In the genomic region with DNA sequence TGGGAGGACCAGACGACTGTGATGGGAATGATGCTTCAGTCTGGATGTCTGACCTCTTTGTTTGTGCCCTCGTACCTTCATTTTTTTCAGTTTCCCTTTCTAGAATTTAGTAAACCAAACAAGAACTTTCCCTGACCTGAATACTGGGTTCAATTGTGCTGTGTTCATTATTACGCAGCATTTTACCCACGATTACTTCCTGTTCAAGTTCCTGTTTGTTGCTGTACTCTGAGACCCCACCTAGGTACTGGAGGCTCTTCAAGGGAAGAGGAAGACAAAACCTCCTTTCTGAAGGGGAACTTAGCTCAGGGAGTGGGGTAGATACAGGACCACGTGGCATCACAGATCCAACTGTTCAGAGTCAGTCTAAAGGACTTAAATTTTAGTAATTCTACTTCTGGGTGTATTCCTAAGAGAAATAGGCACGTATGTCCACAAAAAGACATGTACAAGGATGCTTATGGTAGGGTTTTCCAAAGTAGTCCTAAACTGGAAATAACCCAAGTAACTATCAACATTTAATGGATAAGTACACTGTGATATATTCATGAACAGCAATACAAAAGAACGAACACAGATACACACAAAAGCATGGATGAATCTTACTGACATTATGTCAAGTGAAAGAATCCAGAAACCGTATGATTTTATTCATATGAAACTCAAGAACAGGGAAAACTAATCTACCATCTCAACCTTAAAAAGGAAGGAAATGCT, we compare ENCODE assay signal across 1 cellular context.
TF ChIP-seq lines count a peak whose summit lies in the region.

No MANE protein-coding gene starts in this region.

TF ChIP-seq in GM12878, 131 proteins besides CTCF, POLR2A, EP300 and RAD21 (continued from another document and continues in another):
- TF ChIP-seq SMC3 (IDR thresholded peaks at IDR 0.05; ENCODE audit: borderline replicate concordance, low read length) (no peak; the same call in 1 of the 2 replicates), NR2F1 (conservative IDR thresholded peaks at IDR 0.05) (peak; percentile 69), FOS (IDR thresholded peaks at IDR 0.05; ENCODE audit: borderline replicate concordance, extremely low read depth, insufficient read length) (no peak), POU2F2 (IDR thresholded peaks at IDR 0.05; ENCODE audit: borderline replicate concordance, low read depth, low read length) (peak; percentile 58; the same call in 1 of the 3 replicates), RAD51 (IDR thresholded peaks at IDR 0.05) (peak; percentile 56; the same call in 1 of the 2 replicates), GABPA (IDR thresholded peaks at IDR 0.05; ENCODE audit: low read depth) (peak; percentile 59), BACH1 (IDR thresholded peaks at IDR 0.05; ENCODE audit: borderline replicate concordance) (peak; percentile 97), PML (IDR thresholded peaks at IDR 0.05; ENCODE audit: low read length) (peak; percentile 27; the same call in 1 of the 2 replicates), ESRRA (IDR thresholded peaks at IDR 0.05; ENCODE audit: low read length) (no peak), ETV6 (conservative IDR thresholded peaks at IDR 0.05 in 1 of 2, IDR thresholded peaks at IDR 0.05 in 1 of 2; ENCODE audit: borderline replicate concordance in 1 of 2, low read depth in 1 of 2) (peak in 1 of 2 experiments; percentile 97; a peak in 2 of 4 replicates), PAX8 (IDR thresholded peaks at IDR 0.05) (no peak), PAX5 (IDR thresholded peaks at IDR 0.05; ENCODE audit: borderline replicate concordance, low read depth, low read length) (no peak; the same call in 1 of the 2 replicates), MTA2 (IDR thresholded peaks at IDR 0.05; ENCODE audit: low read depth) (0 out of 2 replicates have a peak, but pooled peaks have one; percentile 37), BCL11A (IDR thresholded peaks at IDR 0.05; ENCODE audit: low read depth, low read length) (no peak), MXI1 (IDR thresholded peaks at IDR 0.05; ENCODE audit: low read depth, low read length) (no peak), TBL1XR1 (IDR thresholded peaks at IDR 0.05; ENCODE audit: low read depth, low read length) (peak; percentile 48; the same call in 1 of the 2 replicates), SUZ12 (IDR thresholded peaks at IDR 0.05; ENCODE audit: unreplicated experiment) (no peak), JUND (IDR thresholded peaks at IDR 0.05; ENCODE audit: low read depth, low read length) (no peak), CBX3 (IDR thresholded peaks at IDR 0.05; ENCODE audit: borderline replicate concordance, low read depth) (no peak), SPI1 (IDR thresholded peaks at IDR 0.05; ENCODE audit: borderline replicate concordance, insufficient read depth, low read depth, low read length) (peak; percentile 30; the same call in 1 of the 2 replicates), ATF7 (IDR thresholded peaks at IDR 0.05; ENCODE audit: low read depth) (peak; percentile 22; the same call in 1 of the 2 replicates), CEBPB (IDR thresholded peaks at IDR 0.05; ENCODE audit: borderline replicate concordance in 1 of 2, low read depth in 2 of 2, low read length in 2 of 2) (0 out of 4 replicates have a peak, but pooled peaks of 1 of the 2 experiments have one; percentile 36), ZBED1 (IDR thresholded peaks at IDR 0.05; ENCODE audit: borderline replicate concordance) (0 out of 2 replicates have a peak, but pooled peaks have one; percentile 2), TCF3 (IDR thresholded peaks at IDR 0.05; ENCODE audit: borderline replicate concordance, insufficient read depth, low read depth, low read length) (no peak)
- TF ChIP-seq, protein P1, sequence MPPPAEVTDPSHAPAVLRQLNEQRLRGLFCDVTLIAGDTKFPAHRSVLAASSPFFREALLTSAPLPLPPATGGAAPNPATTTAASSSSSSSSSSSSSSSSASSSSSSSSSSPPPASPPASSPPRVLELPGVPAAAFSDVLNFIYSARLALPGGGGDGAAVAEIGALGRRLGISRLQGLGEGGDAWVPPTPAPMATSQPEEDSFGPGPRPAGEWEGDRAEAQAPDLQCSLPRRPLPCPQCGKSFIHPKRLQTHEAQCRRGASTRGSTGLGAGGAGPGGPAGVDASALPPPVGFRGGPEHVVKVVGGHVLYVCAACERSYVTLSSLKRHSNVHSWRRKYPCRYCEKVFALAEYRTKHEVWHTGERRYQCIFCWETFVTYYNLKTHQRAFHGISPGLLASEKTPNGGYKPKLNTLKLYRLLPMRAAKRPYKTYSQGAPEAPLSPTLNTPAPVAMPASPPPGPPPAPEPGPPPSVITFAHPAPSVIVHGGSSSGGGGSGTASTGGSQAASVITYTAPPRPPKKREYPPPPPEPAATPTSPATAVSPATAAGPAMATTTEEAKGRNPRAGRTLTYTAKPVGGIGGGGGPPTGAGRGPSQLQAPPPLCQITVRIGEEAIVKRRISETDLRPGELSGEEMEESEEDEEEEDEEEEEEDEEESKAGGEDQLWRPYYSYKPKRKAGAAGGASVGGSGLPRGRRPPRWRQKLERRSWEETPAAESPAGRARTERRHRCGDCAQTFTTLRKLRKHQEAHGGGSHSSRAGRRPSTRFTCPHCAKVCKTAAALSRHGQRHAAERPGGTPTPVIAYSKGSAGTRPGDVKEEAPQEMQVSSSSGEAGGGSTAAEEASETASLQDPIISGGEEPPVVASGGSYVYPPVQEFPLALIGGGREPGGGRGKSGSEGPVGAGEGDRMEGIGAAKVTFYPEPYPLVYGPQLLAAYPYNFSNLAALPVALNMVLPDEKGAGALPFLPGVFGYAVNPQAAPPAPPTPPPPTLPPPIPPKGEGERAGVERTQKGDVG (CRISPR knock-in tag; IDR thresholded peaks at IDR 0.05): no peak
- TF ChIP-seq, protein P2, sequence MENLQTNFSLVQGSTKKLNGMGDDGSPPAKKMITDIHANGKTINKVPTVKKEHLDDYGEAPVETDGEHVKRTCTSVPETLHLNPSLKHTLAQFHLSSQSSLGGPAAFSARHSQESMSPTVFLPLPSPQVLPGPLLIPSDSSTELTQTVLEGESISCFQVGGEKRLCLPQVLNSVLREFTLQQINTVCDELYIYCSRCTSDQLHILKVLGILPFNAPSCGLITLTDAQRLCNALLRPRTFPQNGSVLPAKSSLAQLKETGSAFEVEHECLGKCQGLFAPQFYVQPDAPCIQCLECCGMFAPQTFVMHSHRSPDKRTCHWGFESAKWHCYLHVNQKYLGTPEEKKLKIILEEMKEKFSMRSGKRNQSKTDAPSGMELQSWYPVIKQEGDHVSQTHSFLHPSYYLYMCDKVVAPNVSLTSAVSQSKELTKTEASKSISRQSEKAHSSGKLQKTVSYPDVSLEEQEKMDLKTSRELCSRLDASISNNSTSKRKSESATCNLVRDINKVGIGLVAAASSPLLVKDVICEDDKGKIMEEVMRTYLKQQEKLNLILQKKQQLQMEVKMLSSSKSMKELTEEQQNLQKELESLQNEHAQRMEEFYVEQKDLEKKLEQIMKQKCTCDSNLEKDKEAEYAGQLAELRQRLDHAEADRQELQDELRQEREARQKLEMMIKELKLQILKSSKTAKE (IDR thresholded peaks at IDR 0.05; ENCODE audit: low read depth, poor library complexity, severe bottlenecking): peak; percentile 72
- TF ChIP-seq, protein P3, sequence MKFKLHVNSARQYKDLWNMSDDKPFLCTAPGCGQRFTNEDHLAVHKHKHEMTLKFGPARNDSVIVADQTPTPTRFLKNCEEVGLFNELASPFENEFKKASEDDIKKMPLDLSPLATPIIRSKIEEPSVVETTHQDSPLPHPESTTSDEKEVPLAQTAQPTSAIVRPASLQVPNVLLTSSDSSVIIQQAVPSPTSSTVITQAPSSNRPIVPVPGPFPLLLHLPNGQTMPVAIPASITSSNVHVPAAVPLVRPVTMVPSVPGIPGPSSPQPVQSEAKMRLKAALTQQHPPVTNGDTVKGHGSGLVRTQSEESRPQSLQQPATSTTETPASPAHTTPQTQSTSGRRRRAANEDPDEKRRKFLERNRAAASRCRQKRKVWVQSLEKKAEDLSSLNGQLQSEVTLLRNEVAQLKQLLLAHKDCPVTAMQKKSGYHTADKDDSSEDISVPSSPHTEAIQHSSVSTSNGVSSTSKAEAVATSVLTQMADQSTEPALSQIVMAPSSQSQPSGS (IDR thresholded peaks at IDR 0.05; ENCODE audit: low read length): peak; percentile 72
- TF ChIP-seq, protein P4, sequence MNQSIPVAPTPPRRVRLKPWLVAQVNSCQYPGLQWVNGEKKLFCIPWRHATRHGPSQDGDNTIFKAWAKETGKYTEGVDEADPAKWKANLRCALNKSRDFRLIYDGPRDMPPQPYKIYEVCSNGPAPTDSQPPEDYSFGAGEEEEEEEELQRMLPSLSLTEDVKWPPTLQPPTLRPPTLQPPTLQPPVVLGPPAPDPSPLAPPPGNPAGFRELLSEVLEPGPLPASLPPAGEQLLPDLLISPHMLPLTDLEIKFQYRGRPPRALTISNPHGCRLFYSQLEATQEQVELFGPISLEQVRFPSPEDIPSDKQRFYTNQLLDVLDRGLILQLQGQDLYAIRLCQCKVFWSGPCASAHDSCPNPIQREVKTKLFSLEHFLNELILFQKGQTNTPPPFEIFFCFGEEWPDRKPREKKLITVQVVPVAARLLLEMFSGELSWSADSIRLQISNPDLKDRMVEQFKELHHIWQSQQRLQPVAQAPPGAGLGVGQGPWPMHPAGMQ (IDR thresholded peaks at IDR 0.05; ENCODE audit: borderline replicate concordance): no peak
- TF ChIP-seq, protein P5, sequence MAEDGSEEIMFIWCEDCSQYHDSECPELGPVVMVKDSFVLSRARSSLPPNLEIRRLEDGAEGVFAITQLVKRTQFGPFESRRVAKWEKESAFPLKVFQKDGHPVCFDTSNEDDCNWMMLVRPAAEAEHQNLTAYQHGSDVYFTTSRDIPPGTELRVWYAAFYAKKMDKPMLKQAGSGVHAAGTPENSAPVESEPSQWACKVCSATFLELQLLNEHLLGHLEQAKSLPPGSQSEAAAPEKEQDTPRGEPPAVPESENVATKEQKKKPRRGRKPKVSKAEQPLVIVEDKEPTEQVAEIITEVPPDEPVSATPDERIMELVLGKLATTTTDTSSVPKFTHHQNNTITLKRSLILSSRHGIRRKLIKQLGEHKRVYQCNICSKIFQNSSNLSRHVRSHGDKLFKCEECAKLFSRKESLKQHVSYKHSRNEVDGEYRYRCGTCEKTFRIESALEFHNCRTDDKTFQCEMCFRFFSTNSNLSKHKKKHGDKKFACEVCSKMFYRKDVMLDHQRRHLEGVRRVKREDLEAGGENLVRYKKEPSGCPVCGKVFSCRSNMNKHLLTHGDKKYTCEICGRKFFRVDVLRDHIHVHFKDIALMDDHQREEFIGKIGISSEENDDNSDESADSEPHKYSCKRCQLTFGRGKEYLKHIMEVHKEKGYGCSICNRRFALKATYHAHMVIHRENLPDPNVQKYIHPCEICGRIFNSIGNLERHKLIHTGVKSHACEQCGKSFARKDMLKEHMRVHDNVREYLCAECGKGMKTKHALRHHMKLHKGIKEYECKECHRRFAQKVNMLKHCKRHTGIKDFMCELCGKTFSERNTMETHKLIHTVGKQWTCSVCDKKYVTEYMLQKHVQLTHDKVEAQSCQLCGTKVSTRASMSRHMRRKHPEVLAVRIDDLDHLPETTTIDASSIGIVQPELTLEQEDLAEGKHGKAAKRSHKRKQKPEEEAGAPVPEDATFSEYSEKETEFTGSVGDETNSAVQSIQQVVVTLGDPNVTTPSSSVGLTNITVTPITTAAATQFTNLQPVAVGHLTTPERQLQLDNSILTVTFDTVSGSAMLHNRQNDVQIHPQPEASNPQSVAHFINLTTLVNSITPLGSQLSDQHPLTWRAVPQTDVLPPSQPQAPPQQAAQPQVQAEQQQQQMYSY (CRISPR knock-in tag; IDR thresholded peaks at IDR 0.05): no peak
- TF ChIP-seq, protein P6, sequence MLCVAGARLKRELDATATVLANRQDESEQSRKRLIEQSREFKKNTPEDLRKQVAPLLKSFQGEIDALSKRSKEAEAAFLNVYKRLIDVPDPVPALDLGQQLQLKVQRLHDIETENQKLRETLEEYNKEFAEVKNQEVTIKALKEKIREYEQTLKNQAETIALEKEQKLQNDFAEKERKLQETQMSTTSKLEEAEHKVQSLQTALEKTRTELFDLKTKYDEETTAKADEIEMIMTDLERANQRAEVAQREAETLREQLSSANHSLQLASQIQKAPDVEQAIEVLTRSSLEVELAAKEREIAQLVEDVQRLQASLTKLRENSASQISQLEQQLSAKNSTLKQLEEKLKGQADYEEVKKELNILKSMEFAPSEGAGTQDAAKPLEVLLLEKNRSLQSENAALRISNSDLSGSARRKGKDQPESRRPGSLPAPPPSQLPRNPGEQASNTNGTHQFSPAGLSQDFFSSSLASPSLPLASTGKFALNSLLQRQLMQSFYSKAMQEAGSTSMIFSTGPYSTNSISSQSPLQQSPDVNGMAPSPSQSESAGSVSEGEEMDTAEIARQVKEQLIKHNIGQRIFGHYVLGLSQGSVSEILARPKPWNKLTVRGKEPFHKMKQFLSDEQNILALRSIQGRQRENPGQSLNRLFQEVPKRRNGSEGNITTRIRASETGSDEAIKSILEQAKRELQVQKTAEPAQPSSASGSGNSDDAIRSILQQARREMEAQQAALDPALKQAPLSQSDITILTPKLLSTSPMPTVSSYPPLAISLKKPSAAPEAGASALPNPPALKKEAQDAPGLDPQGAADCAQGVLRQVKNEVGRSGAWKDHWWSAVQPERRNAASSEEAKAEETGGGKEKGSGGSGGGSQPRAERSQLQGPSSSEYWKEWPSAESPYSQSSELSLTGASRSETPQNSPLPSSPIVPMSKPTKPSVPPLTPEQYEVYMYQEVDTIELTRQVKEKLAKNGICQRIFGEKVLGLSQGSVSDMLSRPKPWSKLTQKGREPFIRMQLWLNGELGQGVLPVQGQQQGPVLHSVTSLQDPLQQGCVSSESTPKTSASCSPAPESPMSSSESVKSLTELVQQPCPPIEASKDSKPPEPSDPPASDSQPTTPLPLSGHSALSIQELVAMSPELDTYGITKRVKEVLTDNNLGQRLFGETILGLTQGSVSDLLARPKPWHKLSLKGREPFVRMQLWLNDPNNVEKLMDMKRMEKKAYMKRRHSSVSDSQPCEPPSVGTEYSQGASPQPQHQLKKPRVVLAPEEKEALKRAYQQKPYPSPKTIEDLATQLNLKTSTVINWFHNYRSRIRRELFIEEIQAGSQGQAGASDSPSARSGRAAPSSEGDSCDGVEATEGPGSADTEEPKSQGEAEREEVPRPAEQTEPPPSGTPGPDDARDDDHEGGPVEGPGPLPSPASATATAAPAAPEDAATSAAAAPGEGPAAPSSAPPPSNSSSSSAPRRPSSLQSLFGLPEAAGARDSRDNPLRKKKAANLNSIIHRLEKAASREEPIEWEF (IDR thresholded peaks at IDR 0.05; ENCODE audit: insufficient replicate concordance, low read depth, low read length): no peak
